In genomic region chr6:73078908-73079610, GRCh38 we compare ENCODE assay signal across 1 cellular context.
TF ChIP-seq lines count a peak whose summit lies in the region.

No MANE protein-coding gene starts in this region.

TF ChIP-seq in SK-N-SH, 30 proteins besides CTCF, POLR2A, EP300 and RAD21 (continued from another document):
- TF ChIP-seq RXRA (IDR thresholded peaks at IDR 0.05; ENCODE audit: borderline replicate concordance, low read depth) (no peak), TAF1 (IDR thresholded peaks at IDR 0.05; ENCODE audit: borderline replicate concordance, low read depth, low read length) (no peak), NRF1 (IDR thresholded peaks at IDR 0.05; ENCODE audit: low read depth, low read length) (no peak), USF1 (IDR thresholded peaks at IDR 0.05; ENCODE audit: borderline replicate concordance, low read depth) (no peak), RCOR1 (IDR thresholded peaks at IDR 0.05; ENCODE audit: low read length) (no peak), PBX3 (IDR thresholded peaks at IDR 0.05) (no peak), TCF12 (IDR thresholded peaks at IDR 0.05) (no peak)
